ENCODE assay signal across 8 cellular contexts in the genomic region with DNA sequence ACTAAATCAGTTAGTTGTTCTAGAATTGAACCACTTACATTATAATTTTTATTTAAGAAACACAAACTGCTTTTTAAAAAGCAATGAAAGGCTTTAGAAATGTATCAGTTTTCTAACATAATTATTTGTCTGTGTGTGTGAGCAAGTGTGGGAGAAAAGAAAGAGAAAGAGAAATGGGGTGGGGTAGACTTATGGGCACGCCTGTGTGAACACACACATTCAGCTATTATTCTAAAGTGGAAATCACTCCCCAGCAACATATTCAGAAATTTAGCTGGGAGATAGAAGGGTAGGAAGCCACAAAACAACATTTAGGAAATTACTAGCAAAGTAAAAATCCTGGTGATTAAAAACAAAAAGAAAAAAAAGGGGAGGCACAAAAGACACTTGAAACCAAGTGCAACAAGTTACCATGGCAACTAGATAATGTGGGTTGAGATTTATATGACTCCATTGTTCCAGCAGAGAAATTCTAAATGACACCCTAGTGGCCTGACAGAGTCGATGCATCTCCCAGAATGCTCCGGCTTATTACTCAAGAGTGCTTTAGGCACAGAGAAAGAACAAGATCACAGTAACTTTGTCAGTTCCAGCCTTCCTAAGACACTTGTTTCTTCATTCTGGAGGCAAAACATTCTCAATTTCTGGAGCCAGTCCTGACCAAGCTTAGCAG.
DNase-seq lines count a peak whose midpoint lies in the region; ATAC-seq and TF ChIP-seq lines count a peak whose summit lies in the region.

No MANE protein-coding gene starts in this region.

- no peak overlapping the region for H3K4me3 ChIP-seq in foreskin fibroblast (ENCODE audit: low read depth in 1 of 2, low read length in 2 of 2)

- DNase-seq in A172 (ENCODE audit: low spot score), result peak; percentile 53
- peak; percentile 82 for DNase-seq in NCI-H774 (lab: John Stamatoyannopoulos, UW)
- no peak for DNase-seq in foreskin fibroblast
- DNase-seq in OCI-M2 (lab: John Stamatoyannopoulos, UW; ENCODE audit: unreplicated experiment), result no peak
- DNase-seq in amniotic stem cell (lab: John Stamatoyannopoulos, UW), result no peak
- DNase-seq in stimulated activated CD4-positive, alpha-beta T cell treated with anti-CD3 and anti-CD28 coated beads, Interleukin-4, amount 100 ng/mL, for 1 hour, result no peak

- peak; percentile 9 for TF ChIP-seq CTCF in foreskin fibroblast (IDR thresholded peaks at IDR 0.05; ENCODE audit: low read depth, low read length)

- peak; percentile 96 for ATAC-seq in GM18502 (IDR thresholded peaks at IDR 0.05; ENCODE audit: poor library complexity, unreplicated experiment)
- peak; percentile 97 for ATAC-seq in HG02938 (IDR thresholded peaks at IDR 0.05; ENCODE audit: unreplicated experiment)

Comparison
In these comparisons a context has a peak if more than half of its experiments do, and no peak if none do; other contexts are left out.
1. DNase-seq: peak in A172 (single experiment) and NCI-H774 (single experiment); none in foreskin fibroblast (0 of 2), OCI-M2 (single experiment), amniotic stem cell (single experiment) and stimulated activated CD4-positive, alpha-beta T cell treated with anti-CD3 and anti-CD28 coated beads, Interleukin-4, amount 100 ng/mL, for 1 hour (single experiment).